In the genomic region with DNA sequence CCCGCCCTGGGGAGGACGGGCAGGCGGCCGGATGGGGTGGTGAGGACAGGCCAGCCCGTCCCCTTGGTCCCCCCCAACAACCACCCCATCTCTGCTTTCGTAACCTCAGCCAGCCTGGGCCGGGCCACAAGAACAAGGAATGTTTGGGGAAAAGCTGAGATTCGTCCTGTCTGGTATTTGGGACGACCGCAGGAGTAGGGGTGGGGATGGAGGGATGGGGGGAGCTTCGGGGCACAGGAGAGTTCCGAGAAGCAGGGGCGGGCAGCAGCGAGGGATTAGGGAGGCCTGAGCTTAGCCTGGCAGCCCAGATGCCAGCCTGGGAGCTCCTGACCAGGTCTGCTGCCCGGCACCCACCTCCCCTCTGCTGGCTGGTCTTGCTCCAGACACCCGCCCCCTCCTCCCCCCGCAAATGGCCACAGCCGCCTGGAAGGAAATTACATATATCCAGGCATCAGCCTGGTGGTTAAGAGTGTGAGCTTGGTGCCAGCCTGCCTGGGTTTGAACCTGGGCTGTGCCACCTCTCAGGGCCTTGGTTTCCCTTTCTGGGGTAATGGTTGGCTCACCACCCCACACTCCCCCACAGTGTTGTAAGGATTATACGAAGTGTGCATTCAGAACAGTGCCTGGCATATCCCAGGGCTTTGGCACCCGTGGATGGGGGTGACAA, we compare ENCODE assay signal across 12 cellular contexts. TPM values are rescaled to one million over a fixed set of nuclear protein-coding genes. Genes with fewer than 3 reads are reported as not detected.
A peak's percentile ranks its signal among the peaks of the same experiment; 100 is the strongest.
DNase-seq lines count a peak whose midpoint lies in the region; ATAC-seq, FAIRE-seq and TF ChIP-seq lines count a peak whose summit lies in the region.
"Had no signal": no experiment of that assay in that cellular context is flagged by ENCODE, and none has a peak within 500 bp of the region (broad histone marks: within the 10 kb centered on the region; RNA-seq: fewer than 3 reads in every experiment).

A gene with protein sequence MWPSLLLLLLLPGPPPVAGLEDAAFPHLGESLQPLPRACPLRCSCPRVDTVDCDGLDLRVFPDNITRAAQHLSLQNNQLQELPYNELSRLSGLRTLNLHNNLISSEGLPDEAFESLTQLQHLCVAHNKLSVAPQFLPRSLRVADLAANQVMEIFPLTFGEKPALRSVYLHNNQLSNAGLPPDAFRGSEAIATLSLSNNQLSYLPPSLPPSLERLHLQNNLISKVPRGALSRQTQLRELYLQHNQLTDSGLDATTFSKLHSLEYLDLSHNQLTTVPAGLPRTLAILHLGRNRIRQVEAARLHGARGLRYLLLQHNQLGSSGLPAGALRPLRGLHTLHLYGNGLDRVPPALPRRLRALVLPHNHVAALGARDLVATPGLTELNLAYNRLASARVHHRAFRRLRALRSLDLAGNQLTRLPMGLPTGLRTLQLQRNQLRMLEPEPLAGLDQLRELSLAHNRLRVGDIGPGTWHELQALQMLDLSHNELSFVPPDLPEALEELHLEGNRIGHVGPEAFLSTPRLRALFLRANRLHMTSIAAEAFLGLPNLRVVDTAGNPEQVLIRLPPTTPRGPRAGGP (minus strand): TSS at position 57 of the 667 bp plus-strand sequence. CDS start 236 bp downstream, outside the sequence.

- 45 to 46% methylated on average over 18 to 20 of the region's 20 CpGs for WGBS in pancreas, 2 donors

- no peaks in the 10 kb centered on the region for H3K4me1 ChIP-seq in pancreas

- H3K4me1 Mint-ChIP-seq in activated T-cell treated with anti-CD3 and anti-CD28 coated beads, Interleukin-2, amount 50 U/mL, for 4 hours (ENCODE audit: low read depth) = no peaks in the 10 kb centered on the region
- H3K4me1 Mint-ChIP-seq in activated CD4-positive, alpha-beta T cell treated with anti-CD3 and anti-CD28 coated beads, Interleukin-2, amount 10 ng/mL, durations not matched to agents 24 days and 14 days = peaks cover 3% of the 10 kb centered on the region

- no peaks in the 10 kb centered on the region for H3K36me3 ChIP-seq in pancreas
- H3K36me3 ChIP-seq: neutrophil had no signal

- intact Hi-C loops in pancreas (cut with DNase I) = no loop called here
- intact Hi-C loops in activated CD4-positive, alpha-beta T cell treated with anti-CD3 and anti-CD28 coated beads, Interleukin-2, amount 10 ng/mL, durations not matched to agents 24 days and 14 days (cut with micrococcal nuclease) = no loop called here

- no peaks in the 10 kb centered on the region for H3K9me3 Mint-ChIP-seq in activated T-cell treated with anti-CD3 and anti-CD28 coated beads, Interleukin-2, amount 50 U/mL, for 4 hours
- H3K9me3 Mint-ChIP-seq in activated CD4-positive, alpha-beta T cell treated with anti-CD3 and anti-CD28 coated beads, Interleukin-2, amount 10 ng/mL, durations not matched to agents 24 days and 14 days = no peaks in the 10 kb centered on the region

- H3K4me3 Mint-ChIP-seq in activated T-cell treated with anti-CD3 and anti-CD28 coated beads, Interleukin-2, amount 50 U/mL, for 4 hours = no peak within 1 kb of the TSS
- no peak within 1 kb of the TSS for H3K4me3 Mint-ChIP-seq in activated CD4-positive, alpha-beta T cell treated with anti-CD3 and anti-CD28 coated beads, Interleukin-2, amount 10 ng/mL, durations not matched to agents 24 days and 14 days
- H3K4me3 Mint-ChIP-seq: activated naive CD8-positive, alpha-beta T cell had no signal

- H3K9me3 ChIP-seq in pancreas = no peaks in the 10 kb centered on the region
- H3K9me3 ChIP-seq: neutrophil had no signal

- FAIRE-seq in pancreas (lab: Jason Lieb, UNC) = no peak

- ATAC-seq in pancreas (peak in 3 of 4 donors; percentile 30 to 51 (median 33)), left lobe of liver (no peak)
- no peak for ATAC-seq in activated T-cell treated with anti-CD3 and anti-CD28 coated beads, Interleukin-2, amount 50 U/mL, for 4 hours
- ATAC-seq: activated CD4-positive, CD25-positive, alpha-beta regulatory T cell treated with anti-CD3 and anti-CD28 coated beads, Interleukin-2, amount 50 U/mL, for 24 hours had no signal

- TF ChIP-seq CTCF in fibroblast of villous mesenchyme (IDR thresholded peaks at IDR 0.05; ENCODE audit: insufficient read depth, low read depth, low read length) (peak; percentile 4), pancreas (IDR thresholded peaks at IDR 0.05) (no peak)

- H3K4me3 ChIP-seq in fibroblast of villous mesenchyme (ENCODE audit: low read depth, low read length) = peak within 1 kb of the TSS; percentile 71
- no peak within 1 kb of the TSS for H3K4me3 ChIP-seq in pancreas

- H3K27me3 Mint-ChIP-seq in activated T-cell treated with anti-CD3 and anti-CD28 coated beads, Interleukin-2, amount 50 U/mL, for 4 hours (ENCODE audit: low read depth) = peaks cover 9% of the 10 kb centered on the region
- peaks cover 11% of the 10 kb centered on the region for H3K27me3 Mint-ChIP-seq in activated CD4-positive, alpha-beta T cell treated with anti-CD3 and anti-CD28 coated beads, Interleukin-2, amount 10 ng/mL, durations not matched to agents 24 days and 14 days
- H3K27me3 Mint-ChIP-seq: activated naive CD8-positive, alpha-beta T cell had no signal

- no peaks in the 10 kb centered on the region for H3K27me3 ChIP-seq in pancreas

- H3K27ac Mint-ChIP-seq in activated CD4-positive, alpha-beta T cell treated with anti-CD3 and anti-CD28 coated beads, Interleukin-2, amount 10 ng/mL, durations not matched to agents 24 days and 14 days = no peak within 1 kb of the TSS
- H3K27ac Mint-ChIP-seq: activated naive CD8-positive, alpha-beta T cell had no signal

- DNase-seq in EH (ENCODE audit: low read depth) = peak; percentile 89
- peak; percentile 24 for DNase-seq in UCSD-AML1 (lab: John Stamatoyannopoulos, UW; ENCODE audit: unreplicated experiment)
- DNase-seq in fibroblast of villous mesenchyme (ENCODE audit: low read depth) = peak; percentile 78
- peak in 1 of 6 donors; percentile 65 for DNase-seq in pancreas
- DNase-seq in left lobe of liver (ENCODE audit: low spot score) = no peak
- DNase-seq in COLO668 (lab: John Stamatoyannopoulos, UW; ENCODE audit: unreplicated experiment) = no peak
- DNase-seq in activated T-cell treated with anti-CD3 and anti-CD28 coated beads, Interleukin-2, amount 50 U/mL, for 4 hours = no peak
- no peak for DNase-seq in activated CD4-positive, alpha-beta T cell treated with anti-CD3 and anti-CD28 coated beads, Interleukin-2, amount 10 ng/mL, durations not matched to agents 24 days and 14 days
- DNase-seq: foreskin melanocyte had no signal

- no peak within 1 kb of the TSS for H3K27ac ChIP-seq in pancreas
- H3K27ac ChIP-seq: neutrophil had no signal

- no peaks in the 10 kb centered on the region for H3K36me3 Mint-ChIP-seq in activated T-cell treated with anti-CD3 and anti-CD28 coated beads, Interleukin-2, amount 50 U/mL, for 4 hours (ENCODE audit: insufficient read depth)
- no peaks in the 10 kb centered on the region for H3K36me3 Mint-ChIP-seq in activated CD4-positive, alpha-beta T cell treated with anti-CD3 and anti-CD28 coated beads, Interleukin-2, amount 10 ng/mL, durations not matched to agents 24 days and 14 days (ENCODE audit: low read depth)
- H3K36me3 Mint-ChIP-seq: activated naive CD8-positive, alpha-beta T cell had no signal

RNA-seq across cellular contexts. Expression of the gene that starts here (rescaled TPM):
- 2.6 TPM in 2 replicates for total RNA-seq in fibroblast of villous mesenchyme
- 1 to 10 TPM in 1 of 6 donors, under 1 TPM in 3, not detected in 2; 0.25 to 2.0 (median 0.84) TPM for total RNA-seq in pancreas
- under 1 TPM; 0.40 to 0.76 TPM for polyA plus RNA-seq in pancreas
- total RNA-seq in left lobe of liver = not detected
- under 1 TPM in 2 of 3 donors, not detected in 1; 0.08 to 0.30 TPM for total RNA-seq in activated T-cell treated with anti-CD3 and anti-CD28 coated beads, Interleukin-2, amount 50 U/mL, for 4 hours
- not detected in 2 replicates for total RNA-seq in activated CD4-positive, alpha-beta T cell treated with anti-CD3 and anti-CD28 coated beads, Interleukin-2, amount 10 ng/mL, durations not matched to agents 24 days and 14 days

Comparison
In these comparisons a context has a peak if more than half of its experiments do, and no peak if none do; other contexts are left out.
1. DNase-seq: peak in EH (single experiment), UCSD-AML1 (single experiment) and fibroblast of villous mesenchyme (single experiment); none in left lobe of liver (single experiment), COLO668 (single experiment), activated T-cell treated with anti-CD3 and anti-CD28 coated beads, Interleukin-2, amount 50 U/mL, for 4 hours (single experiment) and activated CD4-positive, alpha-beta T cell treated with anti-CD3 and anti-CD28 coated beads, Interleukin-2, amount 10 ng/mL, durations not matched to agents 24 days and 14 days (single experiment).
2. ATAC-seq: peak in pancreas (3 of 4); none in left lobe of liver (single experiment) and activated T-cell treated with anti-CD3 and anti-CD28 coated beads, Interleukin-2, amount 50 U/mL, for 4 hours (0 of 2).